Comparison of ENCODE assay signal across 8 cellular contexts in the genomic region with DNA sequence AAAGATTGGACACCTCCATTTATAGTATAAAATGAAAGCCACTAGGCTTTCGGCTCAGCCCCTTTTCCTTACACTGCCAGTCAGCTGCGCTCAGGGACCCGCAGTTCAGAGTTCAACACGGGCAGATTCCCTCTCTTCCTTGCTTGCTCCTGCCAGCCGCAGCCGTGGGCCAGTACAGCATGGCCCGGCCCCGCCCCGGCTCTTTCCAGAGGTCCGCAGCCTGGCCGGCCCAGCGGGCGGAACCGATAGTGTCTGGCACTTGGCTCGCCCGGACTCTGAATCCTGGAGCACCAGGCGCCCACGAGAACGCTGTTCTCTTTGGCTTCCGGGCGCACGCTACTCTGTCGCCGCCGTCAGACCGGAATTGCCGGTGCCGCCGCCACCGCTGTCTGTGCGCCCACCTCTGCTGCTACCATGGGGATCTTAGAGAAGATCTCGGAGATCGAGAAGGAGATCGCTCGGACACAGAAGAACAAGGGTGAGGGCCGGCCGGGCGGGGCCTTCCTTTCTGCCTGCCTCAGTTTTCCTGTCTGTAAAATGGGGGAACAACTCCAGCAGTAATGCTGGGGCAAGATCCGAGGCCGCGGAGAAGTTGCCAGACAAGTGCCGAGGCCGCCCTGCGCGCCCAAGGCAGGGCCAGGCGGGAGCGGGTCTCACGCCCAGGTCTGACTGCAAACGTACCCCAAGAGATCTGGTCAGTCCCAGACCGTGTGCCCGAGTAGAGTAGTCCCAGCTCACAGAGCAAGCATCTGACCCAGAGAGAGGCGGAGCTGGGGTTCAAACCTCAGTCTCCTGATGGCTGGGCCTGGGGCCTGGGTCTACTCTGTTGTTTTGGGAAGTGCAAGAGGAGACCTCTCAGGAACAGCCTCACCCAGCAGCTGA. TPM values are rescaled to one million over a fixed set of nuclear protein-coding genes. Genes with fewer than 3 reads are reported as not detected.
DNase-seq lines count a peak whose midpoint lies in the region; ATAC-seq and TF ChIP-seq lines count a peak whose summit lies in the region.

TSS of gene DRG2 (plus strand) at position 339 of the 882 bp plus-strand sequence. CDS start at position 415, 76 bp downstream.

- peak; percentile 85 for TF ChIP-seq POLR2A in Raji (IDR thresholded peaks at IDR 0.05; ENCODE audit: insufficient read depth, low read depth, low read length)

- H3K27ac Mint-ChIP-seq in natural killer cell treated with Interleukin-12 subunit alpha and Interleukin-12 subunit beta and Interleukin-15 and Interleukin-18, amount 100 ng/mL, for 72 hours: peak within 1 kb of the TSS; percentile 96 to 99

- no peaks in the 10 kb centered on the region for H3K9me2 ChIP-seq in GM23248 (ENCODE audit: insufficient read depth)

- peak; percentile 16 for TF ChIP-seq CTCF in DND-41 (IDR thresholded peaks at IDR 0.05; ENCODE audit: borderline replicate concordance, extremely low read depth, low read length, poor library complexity, severe bottlenecking)
- TF ChIP-seq CTCF in fibroblast of pulmonary artery (IDR thresholded peaks at IDR 0.05; ENCODE audit: low read length, missing control alignments): no peak

- H4K20me1 ChIP-seq in DND-41 (ENCODE audit: insufficient read depth, low read length): 0 out of 2 replicates have a peak, but pooled peaks cover 2% of the 10 kb centered on the region
- H4K20me1 ChIP-seq in GM23248 (ENCODE audit: insufficient read depth): no peaks in the 10 kb centered on the region

- no peaks in the 10 kb centered on the region for H3K9me3 ChIP-seq in DND-41 (ENCODE audit: insufficient read depth, low read length, severe bottlenecking)
- H3K9me3 ChIP-seq in GM23248 (ENCODE audit: low read depth): no peaks in the 10 kb centered on the region

- H3K4me3 ChIP-seq in DND-41 (ENCODE audit: low read depth in 1 of 2, low read length in 2 of 2) (peak within 1 kb of the TSS; percentile 90 to 96), GM23248 (peak within 1 kb of the TSS; percentile 97), fibroblast of pulmonary artery (replicated peaks; ENCODE audit: low read depth, low read length) (peak within 1 kb of the TSS; percentile 99)

- H3K27me3 Mint-ChIP-seq in natural killer cell treated with Interleukin-12 subunit alpha and Interleukin-12 subunit beta and Interleukin-15 and Interleukin-18, amount 100 ng/mL, for 72 hours: no peaks in the 10 kb centered on the region

- H3K27ac ChIP-seq in DND-41 (ENCODE audit: low read length) (peak within 1 kb of the TSS; percentile 80), GM23248 (peak within 1 kb of the TSS; percentile 48)

- H3K36me3 Mint-ChIP-seq in natural killer cell treated with Interleukin-12 subunit alpha and Interleukin-12 subunit beta and Interleukin-15 and Interleukin-18, amount 100 ng/mL, for 72 hours: no peaks in the 10 kb centered on the region

- WGBS in GM23248 (ENCODE audit: low coverage in 1 of 2, low lambda C conversion rate in 2 of 2, missing lambda C conversion rate in 2 of 2), 2 experiments: 1% methylated on average over 51 to 52 of the region's 52 CpGs

- peaks cover 17% of the 10 kb centered on the region for H3K36me3 ChIP-seq in DND-41 (ENCODE audit: insufficient read depth, low read length)
- no peaks in the 10 kb centered on the region for H3K36me3 ChIP-seq in GM23248 (ENCODE audit: low read depth)

- H3K27me3 ChIP-seq in DND-41 (ENCODE audit: insufficient read depth, low read length, poor library complexity): no peaks in the 10 kb centered on the region
- H3K27me3 ChIP-seq in GM23248 (replicated peaks; ENCODE audit: insufficient read depth): no peaks in the 10 kb centered on the region

- H3K4me2 ChIP-seq in DND-41 (ENCODE audit: insufficient read depth, low read length): peak within 1 kb of the TSS; percentile 91
- H3K4me2 ChIP-seq in GM23248 (ENCODE audit: unreplicated experiment): peak within 1 kb of the TSS; percentile 98

- peaks cover 35% of the 10 kb centered on the region for H3K79me2 ChIP-seq in DND-41 (ENCODE audit: insufficient read depth, low read length)
- peaks cover 37% of the 10 kb centered on the region for H3K79me2 ChIP-seq in GM23248 (ENCODE audit: insufficient read depth)

- H3K4me1 ChIP-seq in DND-41 (ENCODE audit: insufficient read depth, low read length) (peaks cover 31% of the 10 kb centered on the region), GM23248 (ENCODE audit: insufficient read depth) (peaks cover 10% of the 10 kb centered on the region)

- H2AFZ ChIP-seq in DND-41 (ENCODE audit: low read depth, low read length): peak within 1 kb of the TSS; percentile 77
- peak within 1 kb of the TSS; percentile 96 for H2AFZ ChIP-seq in GM23248

- H3K4me1 Mint-ChIP-seq in natural killer cell treated with Interleukin-12 subunit alpha and Interleukin-12 subunit beta and Interleukin-15 and Interleukin-18, amount 100 ng/mL, for 72 hours (ENCODE audit: low read depth in 2 of 2): peaks cover 25 to 28% of the 10 kb centered on the region in 2 donors

- H3K4me3 Mint-ChIP-seq in natural killer cell treated with Interleukin-12 subunit alpha and Interleukin-12 subunit beta and Interleukin-15 and Interleukin-18, amount 100 ng/mL, for 72 hours: peak within 1 kb of the TSS; percentile 97

- in situ Hi-C loops in GM23248 (cut with MboI): no loop called here

- DNase-seq in DND-41: peak; percentile 91
- peak; percentile 96 for DNase-seq in GM23248
- peak; percentile 89 for DNase-seq in LHCN-M2 (ENCODE audit: low read depth)
- DNase-seq in activated T-helper 9 cell treated with anti-CD3 and anti-CD28 coated beads, Interleukin-2, amount 50 U/mL, for 16 hours (ENCODE audit: low read depth): peak; percentile 83
- peak; percentile 94 for DNase-seq in fibroblast of pulmonary artery (ENCODE audit: low read depth)
- peak; percentile 90 for DNase-seq in natural killer cell treated with Interleukin-12 subunit alpha and Interleukin-12 subunit beta and Interleukin-15 and Interleukin-18, amount 100 ng/mL, for 72 hours (ENCODE audit: low spot score)
- peak; percentile 81 for DNase-seq in stimulated activated naive CD4-positive, alpha-beta T cell treated with Interleukin-2 at 50 U/mL for 16 hours (lab: John Stamatoyannopoulos, UW)

- no peaks in the 10 kb centered on the region for H3K9me3 Mint-ChIP-seq in natural killer cell treated with Interleukin-12 subunit alpha and Interleukin-12 subunit beta and Interleukin-15 and Interleukin-18, amount 100 ng/mL, for 72 hours

- H3F3A ChIP-seq in GM23248 (ENCODE audit: insufficient read depth): no peaks in the 10 kb centered on the region

- ATAC-seq in DND-41 (ENCODE audit: insufficient read depth, low read depth): peak; percentile 92
- peak; percentile 98 to 99 for ATAC-seq in natural killer cell treated with Interleukin-12 subunit alpha and Interleukin-12 subunit beta and Interleukin-15 and Interleukin-18, amount 100 ng/mL, for 72 hours

- peak within 1 kb of the TSS; percentile 83 for H3K9ac ChIP-seq in DND-41 (ENCODE audit: low read depth, low read length)
- peak within 1 kb of the TSS; percentile 87 for H3K9ac ChIP-seq in GM23248

RNA-seq across cellular contexts. Expression of gene DRG2, which starts in this region (rescaled TPM):
- total RNA-seq in GM23248 (2014; rRNA removed; shearing (Covaris generic)): 51.0 and 53.4 TPM in 2 replicates
- polyA plus RNA-seq in GM23248 (2016; fragmentation: Nextera tagmentation; extraction: Ambion mirVana): 34.6 and 36.7 TPM in 2 replicates
- total RNA-seq in LHCN-M2 (2014; rRNA removed): 49.5 and 54.0 TPM in 2 replicates
- polyA plus RNA-seq in LHCN-M2 (2012): 30.5 TPM
- total RNA-seq in natural killer cell treated with Interleukin-12 subunit alpha and Interleukin-12 subunit beta and Interleukin-15 and Interleukin-18, amount 100 ng/mL, for 72 hours: 10 to 100 TPM; 49.9 to 84.3 TPM

Comparison
In these comparisons a context has a peak if more than half of its experiments do, and no peak if none do; other contexts are left out.
1. Peak in every context shown above with its lines: DNase-seq, ATAC-seq, H3K4me3 ChIP-seq and H3K27ac ChIP-seq.